33 cellular contexts compared by ENCODE assay signal in genomic region chr14:88815980-88816379, GRCh38.
"Had no signal": no experiment of that assay in that cellular context is flagged by ENCODE, and none has a peak within 500 bp of the region (broad histone marks: within the 10 kb centered on the region; RNA-seq: fewer than 3 reads in every experiment).

No MANE protein-coding gene starts in this region.

- FAIRE-seq: astrocyte had no signal

- H3K4me3 ChIP-seq: adrenal gland, body of pancreas, breast epithelium had no signal

- H3K27me3 ChIP-seq: adrenal gland, body of pancreas, brain microvascular endothelial cell, breast epithelium had no signal

- ATAC-seq: activated CD8-positive, alpha-beta T cell treated with anti-CD3 and anti-CD28 coated beads for 36 hours; activated naive CD4-positive, alpha-beta T cell treated with anti-CD3 and anti-CD28 coated beads, Interleukin-2, amount 50 U/mL, for 72 hours; activated T-cell treated with anti-CD3 and anti-CD28 coated beads, Interleukin-2, amount 50 U/mL, for 4 hours; activated T-cell treated with anti-CD3 and anti-CD28 coated beads, Interleukin-2, amount 50 U/mL, for 72 hours; activated T-helper 17 cell treated with anti-CD3 and anti-CD28 coated beads, Interleukin-2, amount 50 U/mL, for 72 hours; body of pancreas had no signal

- H3K4me1 ChIP-seq: body of pancreas, breast epithelium had no signal

- H3K36me3 ChIP-seq: adrenal gland, brain microvascular endothelial cell, breast epithelium had no signal

- DNase-seq: activated B cell treated with CpG ODN at 0.5 μM for 24 hours; activated CD4-positive, alpha-beta memory T cell treated with anti-CD3 and anti-CD28 coated beads for 36 hours; activated CD4-positive, alpha-beta T cell treated with anti-CD3 and anti-CD28 coated beads for 4 hours; activated CD4-positive, alpha-beta T cell treated with anti-CD3 and anti-CD28 coated beads, Interleukin-2, amount 10 ng/mL, durations not matched to agents 24 days and 14 days; activated CD4-positive, alpha-beta T cell treated with anti-CD3 and anti-CD28 coated beads, Interleukin-2, amount 50 U/mL, for 1 hour; activated CD4-positive, alpha-beta T cell treated with anti-CD3 and anti-CD28 coated beads, Interleukin-2, amount 50 U/mL, for 4 hours; activated CD4-positive, CD25-positive, alpha-beta regulatory T cell treated with anti-CD3 and anti-CD28 coated beads, Interleukin-2, amount 50 U/mL, for 72 hours; activated CD8-positive, alpha-beta memory T cell treated with anti-CD3 and anti-CD28 coated beads, Interleukin-2, amount 50 U/mL, for 4 hours; activated CD8-positive, alpha-beta T cell treated with anti-CD3 and anti-CD28 coated beads for 36 hours; activated effector memory CD4-positive, alpha-beta T cell treated with anti-CD3 and anti-CD28 coated beads, Interleukin-2, amount 50 U/mL, for 16 hours; activated gamma-delta T cell treated with Interleukin-2 at 50 U/mL for 16 hours; activated naive CD4-positive, alpha-beta T cell; activated naive CD4-positive, alpha-beta T cell treated with anti-CD3 and anti-CD28 coated beads for 36 hours; activated naive CD4-positive, alpha-beta T cell treated with anti-CD3 and anti-CD28 coated beads, Interleukin-2, amount 50 U/mL, for 16 hours; activated naive CD8-positive, alpha-beta T cell treated with anti-CD3 and anti-CD28 coated beads for 36 hours; activated T-cell treated with anti-CD3 and anti-CD28 coated beads for 4 hours; activated T-cell treated with anti-CD3 and anti-CD28 coated beads, Interleukin-2, amount 50 U/mL, for 1 hour; activated T-cell treated with anti-CD3 and anti-CD28 coated beads, Interleukin-2, amount 50 U/mL, for 4 hours; activated T-cell treated with anti-CD3 and anti-CD28 coated beads, Interleukin-2, amount 50 U/mL, for 72 hours; adrenal gland; amniotic stem cell; aorta; body of pancreas; brain microvascular endothelial cell; central memory CD4-positive, alpha-beta T cell; T-helper 1 cell; T-helper 2 cell; T-helper 9 cell had no signal

- H3K27ac ChIP-seq: adrenal gland, body of pancreas, brain microvascular endothelial cell, breast epithelium, VCaP had no signal

- H3K9me3 ChIP-seq: adrenal gland, body of pancreas, breast epithelium had no signal
